ENCODE assay signal across 26 cellular contexts in the genomic region with DNA sequence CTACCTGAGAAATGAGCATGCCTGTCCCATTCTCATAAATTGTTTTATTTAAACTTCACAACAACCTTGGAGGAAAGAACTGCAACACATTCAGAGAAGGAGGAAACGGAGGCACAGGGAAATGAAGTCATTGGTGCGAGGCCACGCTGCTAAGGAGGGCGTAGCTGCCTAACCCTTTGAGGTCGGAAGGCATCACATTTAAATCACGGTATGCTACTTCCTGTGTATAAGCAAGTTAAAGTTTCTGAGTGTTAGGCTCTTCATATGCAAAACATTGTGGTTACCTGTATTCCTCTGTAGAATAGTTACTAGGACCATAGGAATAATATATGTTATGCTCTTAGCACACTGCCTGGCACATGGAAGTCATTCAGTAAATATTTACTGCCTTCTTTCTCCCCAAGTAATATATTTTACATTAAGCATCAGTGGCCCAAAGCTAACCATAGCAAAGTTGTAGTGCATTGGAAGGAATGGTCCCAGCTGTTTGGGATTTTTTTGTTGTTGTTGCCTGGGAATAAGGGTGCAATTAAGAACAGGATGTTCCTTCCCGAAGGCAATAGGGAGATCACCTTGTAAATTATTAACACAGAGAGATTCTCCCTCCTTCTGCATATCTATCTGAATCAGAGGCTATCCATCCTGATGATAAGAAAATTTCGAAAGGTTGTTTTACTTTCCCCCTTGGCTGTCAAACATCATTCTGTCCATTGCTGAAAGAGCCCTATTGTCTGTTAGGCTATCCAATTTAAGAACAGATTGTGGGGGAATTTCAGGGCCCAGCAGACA.
A peak's percentile ranks its signal among the peaks of the same experiment; 100 is the strongest.
DNase-seq lines count a peak whose midpoint lies in the region; ATAC-seq and TF ChIP-seq lines count a peak whose summit lies in the region.
"Had no signal": no experiment of that assay in that cellular context is flagged by ENCODE, and none has a peak within 500 bp of the region (broad histone marks: within the 10 kb centered on the region; RNA-seq: fewer than 3 reads in every experiment).

No MANE protein-coding gene starts in this region.

- H4K8ac ChIP-seq in H9 (replicated peaks; ENCODE audit: insufficient read length, low read depth, low read length) (no peak overlapping the region), mesendoderm (ENCODE audit: low read depth, low read length) (no peak overlapping the region)

- H3K23me2 ChIP-seq in H9 (ENCODE audit: insufficient read length, low read depth, low read length, poor library complexity, severe bottlenecking), result no peaks in the 10 kb centered on the region

- H3K4me3 ChIP-seq in mesendoderm (ENCODE audit: low read length), result no peak overlapping the region
- no peak overlapping the region for H3K4me3 ChIP-seq in ovary
- H3K4me3 ChIP-seq: lung, Peyer's patch, SJSA1 had no signal

- H3K27ac ChIP-seq in H9 (ENCODE audit: insufficient read length, low read depth, low read length) (no peak overlapping the region), mesendoderm (ENCODE audit: low read depth, low read length) (no peak overlapping the region), ovary (no peak overlapping the region)
- H3K27ac ChIP-seq: HL-60, SJSA1 had no signal

- H3K4ac ChIP-seq in H9 (ENCODE audit: low read depth, low read length) (no peak overlapping the region), mesendoderm (ENCODE audit: low read depth, low read length) (no peak overlapping the region)

- H4K20me1 ChIP-seq in H9 (ENCODE audit: control insufficient read depth, insufficient read depth, insufficient read length), result no peaks in the 10 kb centered on the region

- H3K23ac ChIP-seq in H9 (ENCODE audit: insufficient read length, low read depth, low read length) (no peak overlapping the region), mesendoderm (ENCODE audit: low read length) (no peak overlapping the region)

- H3K4me3 Mint-ChIP-seq in H9, result no peak overlapping the region
- H3K4me3 Mint-ChIP-seq in T-helper 17 cell, result no peak overlapping the region
- H3K4me3 Mint-ChIP-seq: activated B cell treated with CpG ODN at 0.5 μM for 24 hours; activated naive CD8-positive, alpha-beta T cell treated with anti-CD3 and anti-CD28 coated beads, Interleukin-2, amount 50 U/mL, for 24 hours; brain had no signal

- H3K79me2 ChIP-seq in H9 (ENCODE audit: insufficient read depth, low read length), result no peaks in the 10 kb centered on the region
- H3K79me2 ChIP-seq in mesendoderm (ENCODE audit: control insufficient read depth, insufficient read depth, low read length), result no peaks in the 10 kb centered on the region

- H3K56ac ChIP-seq in H9 (ENCODE audit: insufficient read length, low read depth, low read length) (no peak overlapping the region), mesendoderm (ENCODE audit: low read length) (no peak overlapping the region)

- H2AFZ ChIP-seq in H9 (ENCODE audit: low read length), result no peak overlapping the region

- H3K79me1 ChIP-seq in H9 (ENCODE audit: insufficient read depth, low read depth, low read length, poor library complexity, severe bottlenecking) (no peaks in the 10 kb centered on the region), mesendoderm (ENCODE audit: low read length) (no peaks in the 10 kb centered on the region)

- peaks cover 0 to 3% (median 0%) of the 10 kb centered on the region in 3 experiments; a peak in 2 of 7 replicates for H3K36me3 Mint-ChIP-seq in H9 (ENCODE audit: insufficient read depth in 1 of 3, low read depth in 3 of 3)
- H3K36me3 Mint-ChIP-seq in T-helper 17 cell (ENCODE audit: low read depth), result peaks cover 2% of the 10 kb centered on the region

- no peak overlapping the region for H3K14ac ChIP-seq in H9 (ENCODE audit: insufficient read depth, low read length)

- H3K9me3 Mint-ChIP-seq in H9, result peaks cover 0 to 5% of the 10 kb centered on the region in 2 experiments; a peak in 1 of 5 replicates
- H3K9me3 Mint-ChIP-seq: activated B cell treated with CpG ODN at 0.5 μM for 24 hours had no signal

- no peak overlapping the region for H2BK12ac ChIP-seq in H9 (ENCODE audit: insufficient read length, low read depth, low read length)

- H4K5ac ChIP-seq in H9 (ENCODE audit: insufficient read length, low read depth, low read length) (no peak overlapping the region), mesendoderm (ENCODE audit: low read length) (no peak overlapping the region)

- no peak for TF ChIP-seq POLR2A in ovary (IDR thresholded peaks at IDR 0.05)

- no peak overlapping the region for H2BK15ac ChIP-seq in H9 (ENCODE audit: low read depth, low read length)
- H2BK15ac ChIP-seq in mesendoderm (replicated peaks; ENCODE audit: low read depth), result no peak overlapping the region

- H3T11ph ChIP-seq in H9 (ENCODE audit: low read length), result no peak overlapping the region

- H3K27ac Mint-ChIP-seq in H9 (peak overlapping the region in 2 of 3 experiments; percentile 21 to 39; a peak in 4 of 7 replicates), T-helper 17 cell (peak overlapping the region; percentile 0)
- H3K27ac Mint-ChIP-seq: activated B cell treated with CpG ODN at 0.5 μM for 24 hours; activated naive CD8-positive, alpha-beta T cell treated with anti-CD3 and anti-CD28 coated beads, Interleukin-2, amount 50 U/mL, for 24 hours; brain had no signal

- H3K27me3 ChIP-seq in H9 (ENCODE audit: insufficient read depth, low read length), result no peaks in the 10 kb centered on the region
- H3K27me3 ChIP-seq in mesendoderm (ENCODE audit: insufficient read depth, low read length, poor library complexity), result no peaks in the 10 kb centered on the region
- no peaks in the 10 kb centered on the region for H3K27me3 ChIP-seq in ovary
- H3K27me3 ChIP-seq: Peyer's patch, SJSA1 had no signal

- H3K27me3 Mint-ChIP-seq in H9 (ENCODE audit: low read depth) (peaks cover 1% of the 10 kb centered on the region), T-helper 17 cell (no peaks in the 10 kb centered on the region)
- H3K27me3 Mint-ChIP-seq: activated B cell treated with CpG ODN at 0.5 μM for 24 hours, brain had no signal

- no peak overlapping the region for H2BK5ac ChIP-seq in H9 (ENCODE audit: insufficient read length, low read length)
- no peak overlapping the region for H2BK5ac ChIP-seq in mesendoderm (ENCODE audit: low read length)

- H3K9ac ChIP-seq in H9 (ENCODE audit: extremely low read depth, insufficient read length, low read length) (no peak overlapping the region), mesendoderm (ENCODE audit: low read length) (no peak overlapping the region)

- no peak for TF ChIP-seq CTCF in H9 (conservative IDR thresholded peaks at IDR 0.05)
- TF ChIP-seq CTCF in ovary (IDR thresholded peaks at IDR 0.05), result no peak

- intact Hi-C loops in ovary (cut with DNase I), result no loop called here

- H2BK120ac ChIP-seq in H9 (ENCODE audit: low read depth, low read length, poor library complexity, severe bottlenecking), result no peak overlapping the region
- H2BK120ac ChIP-seq in mesendoderm (ENCODE audit: low read depth, low read length), result no peak overlapping the region

- H3K4me2 ChIP-seq in H9 (ENCODE audit: insufficient read depth, insufficient read length, low read length), result no peak overlapping the region
- H3K4me2 ChIP-seq in mesendoderm (ENCODE audit: low read length), result no peak overlapping the region

- WGBS in H9 (ENCODE audit: extremely low coverage, insufficient read length, low lambda C conversion rate), result no CpG with 5 or more reads among the region's 8 CpGs
- no CpG with 5 or more reads among the region's 8 CpGs for WGBS in mesendoderm (ENCODE audit: extremely low coverage, insufficient coverage, low lambda C conversion rate)
- 67 to 69% (median 68%) methylated on average over 8 of the region's 8 CpGs for WGBS in ovary, 3 donors

- DNase-seq in H9 (no peak), T-helper 17 cell (no peak), mesendoderm (peak; percentile 15), ovary (no peak), glomerular visceral epithelial cell (ENCODE audit: extremely low spot score) (no peak), activated gamma-delta T cell treated with Interleukin-2 at 50 U/mL for 16 hours (no peak)
- DNase-seq in activated CD8-positive, alpha-beta memory T cell treated with anti-CD3 and anti-CD28 coated beads, Interleukin-2, amount 50 U/mL, for 4 hours, result no peak
- DNase-seq: activated B cell treated with CpG ODN at 0.5 μM for 24 hours; activated CD4-positive, alpha-beta T cell treated with anti-CD3 and anti-CD28 coated beads, Interleukin-2, amount 50 U/mL, for 48 hours; activated effector memory CD4-positive, alpha-beta T cell treated with anti-CD3 and anti-CD28 coated beads, Interleukin-2, amount 50 U/mL, for 16 hours; activated naive CD8-positive, alpha-beta T cell treated with anti-CD3 and anti-CD28 coated beads, Interleukin-2, amount 50 U/mL, for 24 hours; effector CD4-positive, alpha-beta T cell; foreskin melanocyte; HCEC 1CT; islet precursor cell; NCI-H510A treated with DMSO at 0.1 percent for 48 hours; Peyer's patch; retina; stimulated activated CD4-positive, alpha-beta T cell treated with anti-CD3 and anti-CD28 coated beads, Interleukin-4, amount 100 ng/mL, for 1 hour; stimulated activated naive CD4-positive, alpha-beta T cell treated with Interleukin-2 at 50 U/mL for 16 hours had no signal

- H3K4me1 Mint-ChIP-seq in H9, result peaks cover 44 to 45% of the 10 kb centered on the region in 2 experiments
- peaks cover 8% of the 10 kb centered on the region for H3K4me1 Mint-ChIP-seq in T-helper 17 cell
- H3K4me1 Mint-ChIP-seq: activated naive CD8-positive, alpha-beta T cell treated with anti-CD3 and anti-CD28 coated beads, Interleukin-2, amount 50 U/mL, for 24 hours had no signal

- no peak overlapping the region for H2BK20ac ChIP-seq in H9 (ENCODE audit: low read depth, low read length, poor library complexity, severe bottlenecking)

- H3K4me1 ChIP-seq in H9 (ENCODE audit: insufficient read depth, low read length) (peaks cover 11% of the 10 kb centered on the region), mesendoderm (ENCODE audit: control insufficient read depth, low read depth, low read length) (peaks cover 2% of the 10 kb centered on the region), ovary (ENCODE audit: insufficient read depth) (no peaks in the 10 kb centered on the region)
- H3K4me1 ChIP-seq: SJSA1 had no signal

- no peak for TF ChIP-seq EP300 in ovary (IDR thresholded peaks at IDR 0.05)

- H3K36me3 ChIP-seq in mesendoderm (ENCODE audit: control insufficient read depth, insufficient read depth, low read length) (no peaks in the 10 kb centered on the region), ovary (no peaks in the 10 kb centered on the region)
- H3K36me3 ChIP-seq: Peyer's patch, SJSA1 had no signal

- H3K18ac ChIP-seq in H9 (ENCODE audit: insufficient read length, low read depth, low read length) (no peak overlapping the region), mesendoderm (ENCODE audit: low read length) (no peak overlapping the region)

- H3K9me3 ChIP-seq in H9 (ENCODE audit: control insufficient read depth, low read depth, low read length) (no peaks in the 10 kb centered on the region), T-helper 17 cell (ENCODE audit: control insufficient read depth, low read length, poor library complexity, severe bottlenecking) (no peaks in the 10 kb centered on the region), ovary (no peaks in the 10 kb centered on the region)
- H3K9me3 ChIP-seq: Peyer's patch, SJSA1 had no signal

- peak; percentile 74 for ATAC-seq in GM19043 (IDR thresholded peaks at IDR 0.05; ENCODE audit: low read depth, unreplicated experiment)
- ATAC-seq in T-helper 17 cell, result peak; percentile 48
- ATAC-seq: activated naive CD8-positive, alpha-beta T cell treated with anti-CD3 and anti-CD28 coated beads, Interleukin-2, amount 50 U/mL, for 24 hours; esophagus mucosa had no signal

- H4K91ac ChIP-seq in H9 (ENCODE audit: insufficient read length, low read depth, low read length), result no peak overlapping the region

- H2AK5ac ChIP-seq in H9 (ENCODE audit: insufficient read length, low read length) (no peak overlapping the region), mesendoderm (ENCODE audit: low read length) (no peak overlapping the region)
